30 cellular contexts compared by ENCODE assay signal in the genomic region with DNA sequence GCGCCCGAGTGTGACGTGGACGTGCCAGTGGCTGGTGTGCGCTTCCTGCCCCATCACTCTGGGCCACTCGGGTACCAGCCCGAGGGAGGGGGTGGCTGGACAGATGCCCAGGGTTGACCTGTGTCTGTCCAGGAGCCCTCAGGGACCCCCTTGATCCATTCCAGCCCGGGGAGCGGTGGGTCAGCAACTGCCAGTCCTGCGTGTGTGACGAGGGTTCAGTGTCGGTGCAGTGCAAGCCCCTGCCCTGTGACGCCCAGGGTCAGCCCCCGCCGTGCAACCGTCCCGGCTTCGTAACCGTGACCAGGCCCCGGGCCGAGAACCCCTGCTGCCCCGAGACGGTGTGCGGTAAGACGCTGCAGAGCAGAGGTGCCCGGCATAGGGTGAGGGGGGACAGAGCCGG. TPM values are rescaled to one million over a fixed set of nuclear protein-coding genes. Genes with fewer than 3 reads are reported as not detected.
"Had no signal": no experiment of that assay in that cellular context is flagged by ENCODE, and none has a peak within 500 bp of the region (broad histone marks: within the 10 kb centered on the region; RNA-seq: fewer than 3 reads in every experiment).

No MANE protein-coding gene starts in this region.

- H3K27ac ChIP-seq: colonic mucosa, epithelial cell of prostate, esophagus squamous epithelium, gastrocnemius medialis, heart left ventricle, hepatocyte, lower lobe of right lung had no signal

- H3K36me3 ChIP-seq: colonic mucosa, esophagus squamous epithelium, gastrocnemius medialis, heart left ventricle, lower lobe of right lung had no signal

- H2AFZ ChIP-seq: hepatocyte had no signal

- H3K4me1 Mint-ChIP-seq: endodermal cell had no signal

- H3K27me3 Mint-ChIP-seq: dendritic cell treated with granulocyte-macrophage colony-stimulating factor and Interleukin-4, amounts not matched to agents 40 ng/mL and 50 ng/mL, for 4 days; effector memory CD8-positive, alpha-beta T cell had no signal

- ATAC-seq: effector memory CD8-positive, alpha-beta T cell; esophagus mucosa; gastrocnemius medialis; heart left ventricle; left colon; left lobe of liver; left ventricle myocardium superior; lower lobe of right lung had no signal

- H3K4me3 ChIP-seq: colonic mucosa, esophagus squamous epithelium, gastrocnemius medialis, heart left ventricle, hepatocyte, lower lobe of right lung had no signal

- H3K9me3 Mint-ChIP-seq: effector memory CD8-positive, alpha-beta T cell; immature natural killer cell had no signal

- DNase-seq: colonic mucosa; cortex of kidney; effector CD8-positive, alpha-beta T cell; effector memory CD8-positive, alpha-beta T cell; endodermal cell; erythroblast; esophagus squamous epithelium; foreskin fibroblast; foreskin melanocyte; gastrocnemius medialis; hypothalamus; immature natural killer cell; islet precursor cell; kidney; kidney glomerular epithelial cell; left colon; left ventricle myocardium superior; lower lobe of right lung; mesendoderm; midbrain had no signal

- H3K36me3 Mint-ChIP-seq: immature natural killer cell had no signal

- H3K4me3 Mint-ChIP-seq: dendritic cell treated with granulocyte-macrophage colony-stimulating factor and Interleukin-4, amounts not matched to agents 40 ng/mL and 50 ng/mL, for 4 days; effector memory CD8-positive, alpha-beta T cell; endodermal cell; immature natural killer cell had no signal

- H3K9me3 ChIP-seq: colonic mucosa, esophagus squamous epithelium, gastrocnemius medialis, heart left ventricle, lower lobe of right lung had no signal

- H3K27me3 ChIP-seq: colonic mucosa, gastrocnemius medialis, heart left ventricle, hepatocyte had no signal

- H3K4me2 ChIP-seq: hepatocyte had no signal

- H3K27ac Mint-ChIP-seq: dendritic cell treated with granulocyte-macrophage colony-stimulating factor and Interleukin-4, amounts not matched to agents 40 ng/mL and 50 ng/mL, for 4 days; effector memory CD8-positive, alpha-beta T cell; endodermal cell; immature natural killer cell had no signal

RNA-seq across cellular contexts. Expression of gene MUC5B, which starts 34.5 kb away (rescaled TPM):
- total RNA-seq: chondrocyte, dermis microvascular lymphatic vessel endothelial cell, endodermal cell, glomerular endothelial cell, heart left ventricle, left ventricle myocardium superior, lung microvascular endothelial cell had no signal
- polyA plus RNA-seq: immature natural killer cell had no signal
